In genomic region chr9:6498982-6499381, GRCh38 we compare ENCODE assay signal across 16 cellular contexts.
DNase-seq lines count a peak whose midpoint lies in the region; ATAC-seq and TF ChIP-seq lines count a peak whose summit lies in the region.
"Had no signal": no experiment of that assay in that cellular context is flagged by ENCODE, and none has a peak within 500 bp of the region (broad histone marks: within the 10 kb centered on the region; RNA-seq: fewer than 3 reads in every experiment).

No MANE protein-coding gene starts in this region.

- peaks cover 0 to 92% of the 10 kb centered on the region in 2 donors for H3K36me3 ChIP-seq in psoas muscle (ENCODE audit: insufficient read depth in 1 of 2, low read depth in 1 of 2)

- intact Hi-C loops in psoas muscle (cut with DNase I) (no loop called here), posterior vena cava (cut with DNase I) (no loop called here)

- DNase-seq in AG04449 (ENCODE audit: low read depth, low spot score), result peak; percentile 23
- DNase-seq in EH (ENCODE audit: low read depth), result peak; percentile 48
- DNase-seq in foreskin melanocyte, result peak; percentile 63
- no peak for DNase-seq in endothelial cell (ENCODE audit: low spot score)
- no peak for DNase-seq in psoas muscle
- DNase-seq in posterior vena cava (ENCODE audit: low spot score), result no peak
- DNase-seq: effector memory CD8-positive, alpha-beta T cell; left ventricle myocardium inferior; NCI-H1930; NCI-H748 treated with DMSO at 0.1 percent for 48 hours; nephron progenitor cell; SHP77 had no signal

- CTCF ChIA-PET in AG04449 (lab: Yijun Ruan, JAX), result interaction anchor here (1.1 kb wide), 1 partner anchor 69 kb away, joined by 4 read pairs; no protein-coding TSS in a partner anchor

- POLR2A ChIA-PET in AG04449 (lab: Yijun Ruan, JAX), result interaction anchor here (1.5 kb wide), 1 partner anchor 86 kb away, joined by 3 read pairs; the partner anchor contains the start of gene UHRF2

- H3K27me3 ChIP-seq in psoas muscle (ENCODE audit: insufficient read depth in 3 of 3, low read length in 2 of 3), result no peaks in the 10 kb centered on the region
- H3K27me3 ChIP-seq: ascending aorta had no signal

- H3K4me3 ChIP-seq in AG04449 (ENCODE audit: low read depth, low read length) (no peak overlapping the region), psoas muscle (no peak overlapping the region)
- H3K4me3 ChIP-seq: ascending aorta, left ventricle myocardium inferior had no signal

- H3K9me3 ChIP-seq in psoas muscle, result no peaks in the 10 kb centered on the region
- H3K9me3 ChIP-seq: ascending aorta, left ventricle myocardium inferior had no signal

- H3K9me3 Mint-ChIP-seq in activated T-helper 17 cell treated with anti-CD3 and anti-CD28 coated beads, Interleukin-2, amount 50 U/mL, for 72 hours, result no peaks in the 10 kb centered on the region
- no peaks in the 10 kb centered on the region for H3K9me3 Mint-ChIP-seq in endothelial cell (ENCODE audit: unreplicated experiment)
- H3K9me3 Mint-ChIP-seq: CD14-positive monocyte; effector memory CD8-positive, alpha-beta T cell; nephron progenitor cell had no signal

- peaks cover 95% of the 10 kb centered on the region for H3K36me3 Mint-ChIP-seq in activated T-helper 17 cell treated with anti-CD3 and anti-CD28 coated beads, Interleukin-2, amount 50 U/mL, for 72 hours (ENCODE audit: low read depth)
- H3K36me3 Mint-ChIP-seq in endothelial cell (ENCODE audit: low read depth, unreplicated experiment), result peaks cover 15% of the 10 kb centered on the region

- H3K4me3 Mint-ChIP-seq in activated T-helper 17 cell treated with anti-CD3 and anti-CD28 coated beads, Interleukin-2, amount 50 U/mL, for 72 hours, result no peak overlapping the region
- H3K4me3 Mint-ChIP-seq in endothelial cell (ENCODE audit: unreplicated experiment), result no peak overlapping the region
- H3K4me3 Mint-ChIP-seq: CD14-positive monocyte; effector memory CD8-positive, alpha-beta T cell; nephron progenitor cell had no signal

- H3K4me1 Mint-ChIP-seq in activated T-helper 17 cell treated with anti-CD3 and anti-CD28 coated beads, Interleukin-2, amount 50 U/mL, for 72 hours, result no peaks in the 10 kb centered on the region
- H3K4me1 Mint-ChIP-seq in endothelial cell (ENCODE audit: unreplicated experiment), result no peaks in the 10 kb centered on the region
- H3K4me1 Mint-ChIP-seq: CD14-positive monocyte, nephron progenitor cell had no signal

- ATAC-seq in activated T-helper 17 cell treated with anti-CD3 and anti-CD28 coated beads, Interleukin-2, amount 50 U/mL, for 72 hours (replicated peaks), result no peak
- no peak for ATAC-seq in psoas muscle
- no peak for ATAC-seq in GM19395 (IDR thresholded peaks at IDR 0.05; ENCODE audit: unreplicated experiment)
- ATAC-seq: effector memory CD8-positive, alpha-beta T cell had no signal

- TF ChIP-seq CTCF in AG04449 (IDR thresholded peaks at IDR 0.05; ENCODE audit: insufficient read depth, low read length, missing control alignments), result no peak
- no peak for TF ChIP-seq CTCF in endothelial cell (IDR thresholded peaks at IDR 0.05; ENCODE audit: unreplicated experiment)
- TF ChIP-seq CTCF in psoas muscle (IDR thresholded peaks at IDR 0.05), result no peak

- 92 to 98% (median 97%) methylated on average over 1 of the region's 1 CpG for WGBS in psoas muscle, 3 donors

- H3K27me3 Mint-ChIP-seq in activated T-helper 17 cell treated with anti-CD3 and anti-CD28 coated beads, Interleukin-2, amount 50 U/mL, for 72 hours, result no peaks in the 10 kb centered on the region
- H3K27me3 Mint-ChIP-seq in endothelial cell (ENCODE audit: unreplicated experiment), result no peaks in the 10 kb centered on the region
- H3K27me3 Mint-ChIP-seq: effector memory CD8-positive, alpha-beta T cell had no signal

- no peak overlapping the region for H3K27ac ChIP-seq in psoas muscle
- H3K27ac ChIP-seq: ascending aorta, left ventricle myocardium inferior had no signal

- peak overlapping the region; percentile 50 for H3K27ac Mint-ChIP-seq in activated T-helper 17 cell treated with anti-CD3 and anti-CD28 coated beads, Interleukin-2, amount 50 U/mL, for 72 hours
- no peak overlapping the region for H3K27ac Mint-ChIP-seq in endothelial cell (ENCODE audit: unreplicated experiment)
- H3K27ac Mint-ChIP-seq: nephron progenitor cell had no signal

- H3K4me1 ChIP-seq in psoas muscle, result no peaks in the 10 kb centered on the region
- H3K4me1 ChIP-seq: ascending aorta had no signal

Comparison
In these comparisons a context has a peak if more than half of its experiments do, and no peak if none do; other contexts are left out.
1. DNase-seq: peak in AG04449 (single experiment), EH (single experiment) and foreskin melanocyte (single experiment); none in endothelial cell (single experiment), psoas muscle (0 of 2) and posterior vena cava (single experiment).